ENCODE assay signal across 10 cellular contexts in the genomic region with DNA sequence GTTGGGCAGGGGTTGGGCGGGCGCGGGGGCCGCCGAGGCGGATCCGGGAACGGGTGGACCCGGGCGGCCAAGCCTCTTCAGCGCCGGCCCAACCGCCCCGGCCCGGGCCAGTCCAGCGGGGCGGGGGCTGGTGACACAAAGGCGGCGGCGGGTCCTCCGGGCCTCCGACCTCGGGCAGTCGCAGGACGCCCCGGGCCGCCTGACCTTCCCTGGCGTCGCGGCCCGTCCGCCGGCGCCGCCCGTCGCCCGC. TPM values are rescaled to one million over a fixed set of nuclear protein-coding genes. Genes with fewer than 3 reads are reported as not detected.
DNase-seq lines count a peak whose midpoint lies in the region; ATAC-seq, FAIRE-seq and TF ChIP-seq lines count a peak whose summit lies in the region.
"Had no signal": no experiment of that assay in that cellular context is flagged by ENCODE, and none has a peak within 500 bp of the region (broad histone marks: within the 10 kb centered on the region; RNA-seq: fewer than 3 reads in every experiment).

No MANE protein-coding gene starts in this region.

- H3K9me3 Mint-ChIP-seq in naive thymus-derived CD8-positive, alpha-beta T cell: no peaks in the 10 kb centered on the region

- no peaks in the 10 kb centered on the region for H3K27me3 Mint-ChIP-seq in naive thymus-derived CD8-positive, alpha-beta T cell

- H3K4me1 ChIP-seq in BE2C: no peaks in the 10 kb centered on the region

- peak; percentile 31 to 41 for ATAC-seq in naive thymus-derived CD8-positive, alpha-beta T cell
- ATAC-seq in HG02759 (IDR thresholded peaks at IDR 0.05; ENCODE audit: unreplicated experiment): no peak

- no peaks in the 10 kb centered on the region for H3K9me3 ChIP-seq in BE2C

- TF ChIP-seq CTCF in BE2C (IDR thresholded peaks at IDR 0.05; ENCODE audit: low read depth, low read length) (no peak), HFF-Myc (IDR thresholded peaks at IDR 0.05; ENCODE audit: low read depth, low read length, missing control alignments) (no peak), D721Med (IDR thresholded peaks at IDR 0.05; ENCODE audit: insufficient read depth, missing control alignments) (no peak)

- peak overlapping the region; percentile 63 for H3K4me3 ChIP-seq in BE2C (ENCODE audit: low read depth, low read length)
- peak overlapping the region; percentile 57 for H3K4me3 ChIP-seq in HFF-Myc (replicated peaks; ENCODE audit: low read depth, low read length)

- H3K27ac Mint-ChIP-seq in naive thymus-derived CD8-positive, alpha-beta T cell: no peak overlapping the region

- H3K4me1 Mint-ChIP-seq in naive thymus-derived CD8-positive, alpha-beta T cell: peaks cover 20 to 38% (median 34%) of the 10 kb centered on the region in 4 donors

- DNase-seq in BE2C (no peak), HFF-Myc (ENCODE audit: extremely low read depth, low read depth) (no peak), D721Med (ENCODE audit: insufficient read length, low spot score) (no peak), NCI-H69 (lab: John Stamatoyannopoulos, UW) (no peak), DMS153 (lab: John Stamatoyannopoulos, UW) (no peak)
- DNase-seq in naive thymus-derived CD8-positive, alpha-beta T cell: no peak

- peak overlapping the region; percentile 41 for H3K27ac ChIP-seq in cingulate gyrus (ENCODE audit: low read depth, low read length)

- FAIRE-seq in D721Med (lab: Jason Lieb, UNC): no peak
- FAIRE-seq: frontal cortex, urothelium cell line had no signal

- H3K4me3 Mint-ChIP-seq in naive thymus-derived CD8-positive, alpha-beta T cell: no peak overlapping the region

- peaks cover 0 to 28% (median 0%) of the 10 kb centered on the region in 3 donors for H3K36me3 Mint-ChIP-seq in naive thymus-derived CD8-positive, alpha-beta T cell

- peaks cover 2% of the 10 kb centered on the region for H3K36me3 ChIP-seq in BE2C

- H3K27me3 ChIP-seq in BE2C: no peaks in the 10 kb centered on the region

- POLR2A ChIA-PET in naive thymus-derived CD8-positive, alpha-beta T cell (lab: Charles Lee): no interaction called here

RNA-seq across cellular contexts. Expression of gene METTL2B, which starts 54.2 kb away (rescaled TPM):
- polyA plus RNA-seq in BE2C (2012; ENCODE audit: insufficient read depth, insufficient read length, low read depth): 25.2 TPM
- total RNA-seq in naive thymus-derived CD8-positive, alpha-beta T cell: 10 to 100 TPM; 29.2 to 38.0 TPM
- 10 to 100 TPM; 11.5 to 28.7 (median 21.3) TPM for polyA plus RNA-seq in naive thymus-derived CD8-positive, alpha-beta T cell
